In genomic region chr18:24968233-24968775, GRCh38 we compare ENCODE assay signal across 23 cellular contexts.
"Had no signal": no experiment of that assay in that cellular context is flagged by ENCODE, and none has a peak within 500 bp of the region (broad histone marks: within the 10 kb centered on the region; RNA-seq: fewer than 3 reads in every experiment).

No MANE protein-coding gene starts in this region.

- H3K4me1 Mint-ChIP-seq: activated CD8-positive, alpha-beta memory T cell treated with anti-CD3 and anti-CD28 coated beads, Interleukin-2, amount 10 ng/mL, durations not matched to agents 7 days and 5 days; activated naive CD8-positive, alpha-beta T cell treated with anti-CD3 and anti-CD28 coated beads for 36 hours; activated T-helper 17 cell treated with anti-CD3 and anti-CD28 coated beads, Interleukin-2, amount 50 U/mL, for 72 hours had no signal

- H3K4me3 Mint-ChIP-seq: activated B cell treated with CpG ODN at 0.5 μM for 24 hours; activated CD4-positive, alpha-beta memory T cell treated with anti-CD3 and anti-CD28 coated beads for 36 hours; activated CD8-positive, alpha-beta memory T cell treated with anti-CD3 and anti-CD28 coated beads, Interleukin-2, amount 10 ng/mL, durations not matched to agents 7 days and 5 days; activated naive CD8-positive, alpha-beta T cell treated with anti-CD3 and anti-CD28 coated beads for 36 hours; activated T-helper 17 cell treated with anti-CD3 and anti-CD28 coated beads, Interleukin-2, amount 50 U/mL, for 72 hours; immature natural killer cell; T-helper 2 cell treated with Interferon-gamma antibody and Interleukin-4, amounts not matched to agents 5 μg/mL and 100 μg/mL, for 36 hours had no signal

- DNase-seq: activated B cell treated with CpG ODN at 0.5 μM for 24 hours; activated CD4-positive, alpha-beta memory T cell treated with anti-CD3 and anti-CD28 coated beads for 36 hours; activated CD4-positive, alpha-beta T cell treated with anti-CD3 and anti-CD28 coated beads for 4 hours; activated CD8-positive, alpha-beta memory T cell treated with anti-CD3 and anti-CD28 coated beads, Interleukin-2, amount 10 ng/mL, durations not matched to agents 7 days and 5 days; activated naive CD4-positive, alpha-beta T cell; activated naive CD8-positive, alpha-beta T cell treated with anti-CD3 and anti-CD28 coated beads for 36 hours; amygdala; brain microvascular endothelial cell; central memory CD4-positive, alpha-beta T cell; dorsolateral prefrontal cortex; immature natural killer cell; kidney glomerular epithelial cell; left ventricle myocardium inferior; mammary epithelial cell; occipital lobe; posterior cingulate gyrus; stimulated activated CD4-positive, alpha-beta T cell treated with anti-CD3 and anti-CD28 coated beads, Interleukin-12 subunit alpha, Interleukin-12 subunit beta, amount 100 ng/mL, for 4 hours; stimulated activated CD4-positive, alpha-beta T cell treated with anti-CD3 and anti-CD28 coated beads, Interleukin-1b, Interleukin-23, amount 100 ng/mL, for 48 hours; stimulated activated naive CD8-positive, alpha-beta T cell treated with anti-CD3 and anti-CD28 coated beads, Interleukin-15, Interleukin-2, amounts not matched to agents 100 U/mL and 50 U/mL, for 24 hours had no signal

- H3K27ac ChIP-seq: brain microvascular endothelial cell, dorsolateral prefrontal cortex, epithelial cell of prostate, left ventricle myocardium inferior, tibial nerve had no signal

- H3K27me3 ChIP-seq: brain microvascular endothelial cell, dorsolateral prefrontal cortex, tibial nerve had no signal

- H3K9me3 ChIP-seq: tibial nerve had no signal

- H3K4me1 ChIP-seq: left ventricle myocardium inferior, tibial nerve had no signal

- ATAC-seq: activated CD8-positive, alpha-beta memory T cell treated with anti-CD3 and anti-CD28 coated beads, Interleukin-2, amount 10 ng/mL, durations not matched to agents 7 days and 5 days; activated T-helper 17 cell treated with anti-CD3 and anti-CD28 coated beads, Interleukin-2, amount 50 U/mL, for 72 hours; stimulated activated naive CD8-positive, alpha-beta T cell treated with anti-CD3 and anti-CD28 coated beads, Interleukin-15, Interleukin-2, amounts not matched to agents 100 U/mL and 50 U/mL, for 24 hours had no signal

- H3K36me3 Mint-ChIP-seq: activated CD4-positive, alpha-beta memory T cell treated with anti-CD3 and anti-CD28 coated beads for 36 hours; activated CD8-positive, alpha-beta memory T cell treated with anti-CD3 and anti-CD28 coated beads, Interleukin-2, amount 10 ng/mL, durations not matched to agents 7 days and 5 days; activated naive CD8-positive, alpha-beta T cell treated with anti-CD3 and anti-CD28 coated beads for 36 hours; immature natural killer cell had no signal

- H3K36me3 ChIP-seq: brain microvascular endothelial cell, left ventricle myocardium inferior, tibial nerve had no signal

- H3K27me3 Mint-ChIP-seq: activated B cell treated with CpG ODN at 0.5 μM for 24 hours; activated CD4-positive, alpha-beta memory T cell treated with anti-CD3 and anti-CD28 coated beads for 36 hours; activated CD8-positive, alpha-beta memory T cell treated with anti-CD3 and anti-CD28 coated beads, Interleukin-2, amount 10 ng/mL, durations not matched to agents 7 days and 5 days; activated naive CD8-positive, alpha-beta T cell treated with anti-CD3 and anti-CD28 coated beads for 36 hours; activated T-helper 17 cell treated with anti-CD3 and anti-CD28 coated beads, Interleukin-2, amount 50 U/mL, for 72 hours had no signal

- H3K4me3 ChIP-seq: dorsolateral prefrontal cortex, left ventricle myocardium inferior, tibial nerve had no signal
